23 cellular contexts compared by ENCODE assay signal in the genomic region with DNA sequence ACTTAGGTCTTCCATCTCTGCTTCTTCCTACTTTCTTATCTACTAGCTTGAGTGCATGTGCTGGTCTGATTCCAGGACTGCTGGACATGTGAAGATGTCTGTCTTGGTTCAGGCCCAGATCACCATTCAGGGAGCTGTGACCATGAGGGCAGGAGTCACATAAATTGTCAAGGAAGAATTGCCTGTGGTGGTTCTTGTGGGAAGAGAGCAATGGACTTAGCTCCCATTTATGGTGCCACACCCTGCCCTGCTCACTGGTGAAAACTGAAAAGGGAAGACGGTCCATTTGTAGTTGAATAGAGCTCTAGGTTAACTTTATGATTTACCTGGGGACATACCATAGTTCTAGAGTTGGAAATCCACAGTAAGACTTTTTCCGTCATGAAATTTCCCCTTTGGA.
"Had no signal": no experiment of that assay in that cellular context is flagged by ENCODE, and none has a peak within 500 bp of the region (broad histone marks: within the 10 kb centered on the region; RNA-seq: fewer than 3 reads in every experiment).

No MANE protein-coding gene starts in this region.

- H3K27ac ChIP-seq: brain microvascular endothelial cell, tibial nerve had no signal

- ATAC-seq: activated CD8-positive, alpha-beta T cell treated with anti-CD3 and anti-CD28 coated beads for 36 hours; activated T-cell treated with anti-CD3 and anti-CD28 coated beads, Interleukin-2, amount 50 U/mL, for 4 hours; activated T-helper 17 cell treated with anti-CD3 and anti-CD28 coated beads, Interleukin-2, amount 50 U/mL, for 72 hours; esophagus mucosa; natural killer cell; right cardiac atrium had no signal

- H3K9me3 ChIP-seq: tibial nerve had no signal

- H3K4me3 ChIP-seq: tibial nerve had no signal

- H3K36me3 ChIP-seq: brain microvascular endothelial cell, tibial nerve had no signal

- H3K27me3 ChIP-seq: brain microvascular endothelial cell, tibial nerve had no signal

- DNase-seq: activated B cell treated with CpG ODN at 0.5 μM for 24 hours; activated CD4-positive, alpha-beta T cell treated with anti-CD3 and anti-CD28 coated beads, Interleukin-2, amount 50 U/mL, for 1 hour; activated CD8-positive, alpha-beta T cell treated with anti-CD3 and anti-CD28 coated beads for 36 hours; activated gamma-delta T cell treated with Interleukin-2 at 50 U/mL for 16 hours; activated naive CD4-positive, alpha-beta T cell treated with anti-CD3 and anti-CD28 coated beads, Interleukin-2, amount 50 U/mL, for 16 hours; activated T-cell treated with anti-CD3 and anti-CD28 coated beads, Interleukin-2, amount 50 U/mL, for 4 hours; amniotic stem cell; brain microvascular endothelial cell; endodermal cell; foreskin fibroblast; head of caudate nucleus; hypothalamus; immature natural killer cell; kidney; natural killer cell; posterior cingulate gyrus; right cardiac atrium; stimulated activated CD4-positive, alpha-beta T cell treated with anti-CD3 and anti-CD28 coated beads, Interleukin-2, amount 100 ng/mL, for 48 hours; stimulated activated naive CD4-positive, alpha-beta T cell treated with Interleukin-2 at 50 U/mL for 16 hours; T1000 had no signal
